In the genomic region with DNA sequence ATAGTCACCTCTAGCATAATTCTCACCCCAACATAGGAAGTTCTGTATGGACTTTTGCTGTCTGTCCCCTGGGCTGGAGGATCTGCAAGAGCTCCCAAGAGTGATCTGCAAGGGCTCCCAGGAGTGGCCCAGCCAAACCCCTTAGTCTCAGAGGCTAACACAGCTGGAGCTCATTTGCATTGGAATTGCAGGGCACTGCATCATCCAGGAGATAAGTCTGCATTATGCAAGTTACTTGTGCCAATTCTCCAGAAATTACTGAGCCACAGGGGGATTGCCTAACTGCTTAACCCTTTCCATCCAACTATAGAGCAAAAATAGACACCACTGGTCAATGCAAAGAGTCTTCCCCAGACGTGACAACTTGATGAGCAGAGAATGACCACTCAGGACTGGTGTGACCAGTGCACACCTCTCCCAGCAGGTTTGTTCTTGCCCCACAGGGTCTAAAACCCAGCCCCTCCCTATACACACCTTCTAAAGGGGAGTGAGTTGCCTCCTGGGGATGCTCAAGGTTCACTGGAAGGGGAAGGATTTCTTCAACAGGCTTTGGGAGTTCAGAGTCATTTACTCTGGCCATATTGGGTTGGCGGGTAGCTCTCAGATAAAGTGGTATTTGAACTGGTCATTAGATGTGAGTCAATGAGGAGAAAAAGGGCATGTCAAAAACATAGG, we compare ENCODE assay signal across 12 cellular contexts. TPM values are rescaled to one million over a fixed set of nuclear protein-coding genes. Genes with fewer than 3 reads are reported as not detected.
A peak's percentile ranks its signal among the peaks of the same experiment; 100 is the strongest.
DNase-seq lines count a peak whose midpoint lies in the region; ATAC-seq, FAIRE-seq and TF ChIP-seq lines count a peak whose summit lies in the region.
"Had no signal": no experiment of that assay in that cellular context is flagged by ENCODE, and none has a peak within 500 bp of the region (broad histone marks: within the 10 kb centered on the region; RNA-seq: fewer than 3 reads in every experiment).

No MANE protein-coding gene starts in this region.

- TF ChIP-seq POLR2A in H1 (IDR thresholded peaks at IDR 0.05; ENCODE audit: control extremely low read depth in 1 of 2, low read depth in 2 of 2, low read length in 2 of 2) = no peak

- peaks cover 4% of the 10 kb centered on the region; the same call in 1 of the 3 replicates for H3K36me3 Mint-ChIP-seq in GM23338 (ENCODE audit: low read depth)

- no peaks in the 10 kb centered on the region for H3K27me3 ChIP-seq in GM23338 (ENCODE audit: insufficient read depth)
- no peaks in the 10 kb centered on the region for H3K27me3 ChIP-seq in H1 (replicated peaks in 1 of 4; ENCODE audit: control insufficient read depth in 3 of 4, extremely low read depth in 1 of 4, insufficient read depth in 3 of 4, low read length in 3 of 4)
- peaks cover 0 to 7% of the 10 kb centered on the region in 2 experiments for H3K27me3 ChIP-seq in mesenchymal stem cell (ENCODE audit: control insufficient read depth in 1 of 2, insufficient read depth in 1 of 2, low read length in 2 of 2)
- H3K27me3 ChIP-seq: SJSA1 had no signal

- peak; percentile 55 for FAIRE-seq in H1 (lab: Jason Lieb, UNC)

- H3K23ac ChIP-seq in H1 (ENCODE audit: insufficient read length) (no peak overlapping the region), mesenchymal stem cell (ENCODE audit: low read length in 2 of 2) (peak overlapping the region in 1 of 2 experiments; percentile 69)

- H2BK20ac ChIP-seq in H1 (ENCODE audit: low read length) = no peak overlapping the region

- no peaks in the 10 kb centered on the region for H3F3A ChIP-seq in GM23338 (replicated peaks; ENCODE audit: low read depth)

- no peak overlapping the region for H2AK5ac ChIP-seq in H1 (ENCODE audit: low read depth, low read length)
- no peak overlapping the region for H2AK5ac ChIP-seq in mesenchymal stem cell (ENCODE audit: low read length, severe bottlenecking)

- peaks cover 8% of the 10 kb centered on the region; the same call in 1 of the 2 replicates for H3K9me2 ChIP-seq in GM23338 (ENCODE audit: insufficient read depth)

- H3K4me2 ChIP-seq in GM23338 (0 out of 2 replicates have a peak overlapping the region, but pooled peaks have one; percentile 23), H1 (ENCODE audit: insufficient read depth in 1 of 2, low read depth in 2 of 2, low read length in 2 of 2) (0 out of 4 replicates have a peak overlapping the region, but pooled peaks of 1 of the 2 experiments have one; percentile 10), mesenchymal stem cell (ENCODE audit: low read length, poor library complexity, severe bottlenecking) (no peak overlapping the region)

- H3K23me2 ChIP-seq in H1 (ENCODE audit: low read depth, low read length) = no peaks in the 10 kb centered on the region

- H4K20me1 ChIP-seq in GM23338 (replicated peaks; ENCODE audit: insufficient read depth) (no peaks in the 10 kb centered on the region), H1 (replicated peaks in 1 of 2; ENCODE audit: control insufficient read depth in 1 of 2, insufficient read depth in 2 of 2, low read length in 2 of 2) (no peaks in the 10 kb centered on the region)

- no peak overlapping the region for H3K4me3 Mint-ChIP-seq in GM23338
- H3K4me3 Mint-ChIP-seq: activated CD4-positive, alpha-beta T cell treated with anti-CD3 and anti-CD28 coated beads, Interleukin-2, amount 10 ng/mL, durations not matched to agents 24 days and 14 days had no signal

- POLR2A ChIA-PET in H1 (lab: Charles Lee; ENCODE audit: partially characterized antibody) = no interaction called here

- H3K14ac ChIP-seq in H1 (ENCODE audit: insufficient read length) (no peak overlapping the region), mesenchymal stem cell (ENCODE audit: low read length in 2 of 2) (no peak overlapping the region)

- H3K27me3 Mint-ChIP-seq in GM23338 (ENCODE audit: insufficient read depth, low read depth, poor library complexity) = peaks cover 4% of the 10 kb centered on the region

- H3K4me1 ChIP-seq in GM23338 (ENCODE audit: insufficient read depth) = peaks cover 7% of the 10 kb centered on the region; the same call in 1 of the 2 replicates
- H3K4me1 ChIP-seq in H1 (replicated peaks in 1 of 4; ENCODE audit: control insufficient read depth in 3 of 4, insufficient read depth in 4 of 4, low read length in 3 of 4) = peaks cover 0 to 4% (median 1%) of the 10 kb centered on the region in 4 experiments; a peak in 2 of 7 replicates
- H3K4me1 ChIP-seq in mesenchymal stem cell (ENCODE audit: control insufficient read depth, insufficient read depth, low read depth, low read length) = peaks cover 2% of the 10 kb centered on the region
- H3K4me1 ChIP-seq: SJSA1 had no signal

- H3K27ac ChIP-seq in GM23338 (ENCODE audit: low read depth) (no peak overlapping the region), H1 (ENCODE audit: low read depth, low read length) (no peak overlapping the region), mesenchymal stem cell (ENCODE audit: low read length, poor library complexity, severe bottlenecking) (no peak overlapping the region)
- H3K27ac ChIP-seq: SJSA1 had no signal

- H2AFZ ChIP-seq in GM23338 (no peak overlapping the region), H1 (ENCODE audit: low read length) (no peak overlapping the region), mesenchymal stem cell (ENCODE audit: low read depth, low read length) (no peak overlapping the region)

- H3K4me1 Mint-ChIP-seq in GM23338 = peaks cover 16% of the 10 kb centered on the region
- H3K4me1 Mint-ChIP-seq: activated CD4-positive, alpha-beta T cell treated with anti-CD3 and anti-CD28 coated beads, Interleukin-2, amount 10 ng/mL, durations not matched to agents 24 days and 14 days had no signal

- no peak overlapping the region for H2BK120ac ChIP-seq in H1 (replicated peaks; ENCODE audit: low read depth, low read length)
- no peak overlapping the region for H2BK120ac ChIP-seq in mesenchymal stem cell (ENCODE audit: low read depth, low read length)

- TF ChIP-seq EP300 in H1 (IDR thresholded peaks at IDR 0.05; ENCODE audit: borderline replicate concordance in 1 of 2, low read depth in 2 of 2, low read length in 2 of 2) = no peak

- H4K5ac ChIP-seq in H1 (ENCODE audit: insufficient read length, low read depth, low read length) = no peak overlapping the region

- H3K9ac ChIP-seq in H1 (replicated peaks in 1 of 4; ENCODE audit: extremely low read depth in 1 of 4, low read depth in 3 of 4, low read length in 3 of 4) = no peak overlapping the region
- H3K9ac ChIP-seq in mesenchymal stem cell (ENCODE audit: low read length) = no peak overlapping the region

- H3K56ac ChIP-seq in H1 (replicated peaks; ENCODE audit: insufficient read length, low read depth, low read length) = no peak overlapping the region

- DNase-seq in GM23338 (ENCODE audit: low spot score) (peak; percentile 23), NCI-H526 treated with DMSO at 0.1 percent for 48 hours (lab: John Stamatoyannopoulos, UW) (peak; percentile 98), H1 (ENCODE audit: low read depth in 1 of 2, low spot score in 2 of 2) (no peak), mesenchymal stem cell (peak; percentile 6), inferior parietal cortex (ENCODE audit: extremely low spot score) (no peak), NCI-H1092 (lab: John Stamatoyannopoulos, UW) (no peak), NCI-H2107 treated with DMSO at 0.1 percent for 48 hours (lab: John Stamatoyannopoulos, UW; ENCODE audit: unreplicated experiment) (no peak)
- DNase-seq: activated CD4-positive, alpha-beta T cell treated with anti-CD3 and anti-CD28 coated beads, Interleukin-2, amount 10 ng/mL, durations not matched to agents 24 days and 14 days; DMS79 had no signal

- WGBS in H1 (ENCODE audit: extremely low coverage in 1 of 2, insufficient coverage in 1 of 2, insufficient read length in 1 of 2, insufficient replicate concordance in 2 of 2, low coverage in 1 of 2, low lambda C conversion rate in 2 of 2, missing lambda C conversion rate in 1 of 2), 2 experiments = 75% methylated on average over 2 of the region's 2 CpGs; no CpG with 5 or more reads in 1 of the 2 experiments
- WGBS in mesenchymal stem cell = 77% methylated on average over 2 of the region's 2 CpGs

- peak; percentile 72 for ATAC-seq in GM23338

- no peaks in the 10 kb centered on the region for H3K9me3 ChIP-seq in H1 (ENCODE audit: insufficient read depth in 2 of 2, low read depth in 1 of 2, low read length in 1 of 2)
- no peaks in the 10 kb centered on the region for H3K9me3 ChIP-seq in mesenchymal stem cell (ENCODE audit: control insufficient read depth, low read length)
- H3K9me3 ChIP-seq: SJSA1 had no signal

- H2BK15ac ChIP-seq in H1 (ENCODE audit: low read length) (no peak overlapping the region), mesenchymal stem cell (ENCODE audit: low read depth, poor library complexity, severe bottlenecking) (no peak overlapping the region)

- H3K79me1 ChIP-seq in H1 (ENCODE audit: low read depth, low read length) = no peaks in the 10 kb centered on the region
- no peaks in the 10 kb centered on the region for H3K79me1 ChIP-seq in mesenchymal stem cell (replicated peaks; ENCODE audit: low read length, poor library complexity, severe bottlenecking)

- H3K79me2 ChIP-seq in GM23338 (replicated peaks; ENCODE audit: insufficient read depth) (no peaks in the 10 kb centered on the region), H1 (ENCODE audit: control insufficient read depth in 1 of 2, insufficient read depth in 2 of 2, low read length in 2 of 2) (no peaks in the 10 kb centered on the region)

- H4K91ac ChIP-seq in H1 (replicated peaks; ENCODE audit: insufficient read length, low read length) (no peak overlapping the region), mesenchymal stem cell (ENCODE audit: low read length) (no peak overlapping the region)

- H2BK12ac ChIP-seq in H1 (ENCODE audit: low read depth, low read length) = no peak overlapping the region
- H2BK12ac ChIP-seq in mesenchymal stem cell (ENCODE audit: low read length in 2 of 2) = no peak overlapping the region

- CTCF ChIA-PET in H1 (lab: Charles Lee; ENCODE audit: partially characterized antibody) = interaction anchor here (0.6 to 1.9 kb wide), 5 partner anchors 12 to 778 kb away, joined by 3 to 8 read pairs (median 4); no protein-coding TSS in a partner anchor

- no peak for TF ChIP-seq RAD21 in H1 (IDR thresholded peaks at IDR 0.05 in 1 of 2, conservative IDR thresholded peaks at IDR 0.05 in 1 of 2; ENCODE audit: low read depth in 2 of 2, low read length in 2 of 2)

- H3K4ac ChIP-seq in H1 (replicated peaks; ENCODE audit: insufficient read length, low read depth, low read length) (no peak overlapping the region), mesenchymal stem cell (ENCODE audit: low read depth in 1 of 2, low read length in 2 of 2) (no peak overlapping the region)

- TF ChIP-seq CTCF in GM23338 (conservative IDR thresholded peaks at IDR 0.05; ENCODE audit: low read depth in 2 of 2) = no peak
- TF ChIP-seq CTCF in H1 (IDR thresholded peaks at IDR 0.05; ENCODE audit: control extremely low read depth in 1 of 3, insufficient read depth in 1 of 3, low read depth in 1 of 3, low read length in 3 of 3) = no peak

- H3K36me3 ChIP-seq in GM23338 (ENCODE audit: insufficient read depth) = no peaks in the 10 kb centered on the region
- H3K36me3 ChIP-seq in H1 (ENCODE audit: control insufficient read depth in 2 of 4, insufficient read depth in 4 of 4, low read length in 3 of 4) = no peaks in the 10 kb centered on the region
- no peaks in the 10 kb centered on the region for H3K36me3 ChIP-seq in mesenchymal stem cell (ENCODE audit: control insufficient read depth in 1 of 2, insufficient read depth in 2 of 2, low read depth in 1 of 2, low read length in 2 of 2)
- H3K36me3 ChIP-seq: SJSA1 had no signal

- no peak overlapping the region for H4K8ac ChIP-seq in H1 (ENCODE audit: extremely low read depth, insufficient read depth, low read length)
- no peak overlapping the region for H4K8ac ChIP-seq in mesenchymal stem cell (ENCODE audit: low read length)

- H3K18ac ChIP-seq in H1 (ENCODE audit: extremely low read depth, low read length) = no peak overlapping the region
- no peak overlapping the region for H3K18ac ChIP-seq in mesenchymal stem cell (ENCODE audit: low read depth in 1 of 2, low read length in 2 of 2)

- peak overlapping the region; percentile 53; the same call in 1 of the 2 replicates for H3K27ac Mint-ChIP-seq in GM23338
- H3K27ac Mint-ChIP-seq: activated CD4-positive, alpha-beta T cell treated with anti-CD3 and anti-CD28 coated beads, Interleukin-2, amount 10 ng/mL, durations not matched to agents 24 days and 14 days had no signal

- H3K4me3 ChIP-seq in GM23338 (no peak overlapping the region), H1 (ENCODE audit: extremely low read depth in 1 of 4, insufficient read depth in 2 of 4, low read depth in 3 of 4, low read length in 4 of 4) (no peak overlapping the region), mesenchymal stem cell (ENCODE audit: insufficient read depth in 1 of 2, low read depth in 1 of 2, low read length in 2 of 2) (no peak overlapping the region)
- H3K4me3 ChIP-seq: SJSA1 had no signal

- H2BK5ac ChIP-seq in H1 (ENCODE audit: low read depth, low read length) (no peak overlapping the region), mesenchymal stem cell (ENCODE audit: low read depth, low read length, poor library complexity, severe bottlenecking) (no peak overlapping the region)

- H3K9me3 Mint-ChIP-seq in GM23338 = peaks cover 9% of the 10 kb centered on the region; the same call in 2 of the 3 replicates

RNA-seq across cellular contexts. Expression of a gene that starts 38.4 kb away (rescaled TPM):
- 2.7 and 5.2 TPM in 2 replicates for total RNA-seq in GM23338 (2014; rRNA removed; shearing (Covaris generic))
- polyA plus RNA-seq in GM23338 (2016; fragmentation: Nextera tagmentation; extraction: Ambion mirVana) = 2.1 and 3.4 TPM in 2 replicates
- total RNA-seq in H1 (2021; fragmentation: NEBNext Ultra II Directional; extraction: Animal tissue kit (Norgen Biotek cat#: 25700)) = 1.2 and 1.6 TPM in 2 replicates
- 4.7 and 5.7 TPM in 2 replicates for polyA plus RNA-seq in H1 (2011; rRNA removed)
- 4.0 TPM for polyA plus RNA-seq in H1 (2011; cell fraction: cytosol; rRNA removed)
- polyA plus RNA-seq in H1 (2011; cell fraction: nucleus; rRNA removed) = 7.8 TPM
- polyA plus RNA-seq in H1 (2012, experiment 1 of 2) = 1.7 to 2.4 TPM (median 2.1 TPM) in 4 replicates
- polyA plus RNA-seq in H1 (2012, experiment 2 of 2) = 2.0 TPM
- polyA plus RNA-seq in H1 (2013, experiment 1 of 2) = 2.1 TPM
- polyA plus RNA-seq in H1 (2013, experiment 2 of 2) = 2.0 TPM
- polyA minus RNA-seq in H1 (2011; rRNA and poly(A)+ RNA removed) = 0.73 and 1.4 TPM in 2 replicates
- 0.88 TPM for polyA minus RNA-seq in H1 (2011; cell fraction: cytosol; rRNA and poly(A)+ RNA removed)
- 1.7 TPM for polyA minus RNA-seq in H1 (2011; cell fraction: nucleus; rRNA and poly(A)+ RNA removed)
- polyA plus RNA-seq in mesenchymal stem cell (2013, experiment 1 of 2) = 0.04 TPM
- polyA plus RNA-seq in mesenchymal stem cell (2013, experiment 2 of 2) = not detected
- total RNA-seq: LHCN-M2, SJSA1 had no signal

RNA-seq across cellular contexts. Expression of a gene that starts 42.4 kb away (rescaled TPM):
- not detected in 2 replicates for total RNA-seq in GM23338 (2014; rRNA removed; shearing (Covaris generic))
- polyA plus RNA-seq in GM23338 (2016; fragmentation: Nextera tagmentation; extraction: Ambion mirVana) = not detected in 2 replicates
- total RNA-seq in H1 (2021; fragmentation: NEBNext Ultra II Directional; extraction: Animal tissue kit (Norgen Biotek cat#: 25700)) = not detected in 2 replicates
- polyA plus RNA-seq in H1 (2011; rRNA removed) = not detected in 2 replicates
- polyA plus RNA-seq in H1 (2011; cell fraction: cytosol; rRNA removed) = not detected
- not detected for polyA plus RNA-seq in H1 (2011; cell fraction: nucleus; rRNA removed)
- not detected in 4 replicates for polyA plus RNA-seq in H1 (2012, experiment 1 of 2)
- not detected for polyA plus RNA-seq in H1 (2012, experiment 2 of 2)
- not detected for polyA plus RNA-seq in H1 (2013, experiment 1 of 2)
- polyA plus RNA-seq in H1 (2013, experiment 2 of 2) = not detected
- polyA minus RNA-seq in H1 (2011; rRNA and poly(A)+ RNA removed) = not detected in 2 replicates
- not detected for polyA minus RNA-seq in H1 (2011; cell fraction: cytosol; rRNA and poly(A)+ RNA removed)
- polyA minus RNA-seq in H1 (2011; cell fraction: nucleus; rRNA and poly(A)+ RNA removed) = not detected
- not detected for polyA plus RNA-seq in mesenchymal stem cell (2013, experiment 1 of 2)
- polyA plus RNA-seq in mesenchymal stem cell (2013, experiment 2 of 2) = not detected
- total RNA-seq: LHCN-M2, NCI-H460, SJSA1 had no signal

Comparison
In these comparisons a context has a peak if more than half of its experiments do, and no peak if none do; other contexts are left out.
1. DNase-seq: peak in GM23338 (single experiment), NCI-H526 treated with DMSO at 0.1 percent for 48 hours (single experiment) and mesenchymal stem cell (single experiment); none in H1 (0 of 2), inferior parietal cortex (single experiment), NCI-H1092 (single experiment) and NCI-H2107 treated with DMSO at 0.1 percent for 48 hours (single experiment).